26 cellular contexts compared by ENCODE assay signal in genomic region chr2:54668711-54669110, GRCh38. TPM values are rescaled to one million over a fixed set of nuclear protein-coding genes. Genes with fewer than 3 reads are reported as not detected.
DNase-seq lines count a peak whose midpoint lies in the region; ATAC-seq and TF ChIP-seq lines count a peak whose summit lies in the region.
"Had no signal": no experiment of that assay in that cellular context is flagged by ENCODE, and none has a peak within 500 bp of the region (broad histone marks: within the 10 kb centered on the region; RNA-seq: fewer than 3 reads in every experiment).

No MANE protein-coding gene starts in this region.

- no peak overlapping the region for H4K5ac ChIP-seq in mesendoderm (ENCODE audit: low read length)

- 88% methylated on average over 5 of the region's 5 CpGs for WGBS in suprapubic skin
- WGBS in mesendoderm (ENCODE audit: extremely low coverage, insufficient coverage, low lambda C conversion rate) = no CpG with 5 or more reads among the region's 5 CpGs

- no peak overlapping the region for H3K9ac ChIP-seq in mesendoderm (ENCODE audit: low read length)
- H3K9ac ChIP-seq: neural progenitor cell had no signal

- DNase-seq in Caco-2 = no peak
- no peak for DNase-seq in T-helper 17 cell
- no peak for DNase-seq in suprapubic skin (ENCODE audit: low spot score in 2 of 2)
- no peak for DNase-seq in mesendoderm
- no peak for DNase-seq in GM20000 (ENCODE audit: low spot score)
- no peak for DNase-seq in NCI-H2107 treated with DMSO at 0.1 percent for 48 hours (lab: John Stamatoyannopoulos, UW; ENCODE audit: unreplicated experiment)
- DNase-seq: activated CD4-positive, alpha-beta T cell treated with anti-CD3 and anti-CD28 coated beads for 1 hour; activated naive CD4-positive, alpha-beta T cell treated with Interleukin-2 at 50 U/mL for 16 hours; activated T-cell treated with anti-CD3 and anti-CD28 coated beads, Interleukin-2, amount 50 U/mL, for 4 hours; anterior cingulate cortex; CD4-positive, CD25-positive, alpha-beta regulatory T cell; foreskin fibroblast; H9; hippocampal formation; KBM-7; NCI-H1436 treated with DMSO at 0.1 percent for 48 hours; NCI-H2171 treated with DMSO at 0.1 percent for 48 hours; NCI-H69; SHP77; stimulated activated naive CD4-positive, alpha-beta T cell had no signal

- intact Hi-C loops in Caco-2 (cut with micrococcal nuclease; ENCODE audit: unreplicated experiment) = loop anchor here (1.0 to 10.0 kb wide), 5 partner anchors 23 to 506 kb away; no protein-coding TSS in a partner anchor

- H3K4me1 ChIP-seq in Caco-2 (peaks cover 57% of the 10 kb centered on the region), suprapubic skin (peaks cover 81% of the 10 kb centered on the region), mesendoderm (ENCODE audit: control insufficient read depth, low read depth, low read length) (no peaks in the 10 kb centered on the region)
- H3K4me1 ChIP-seq: neural progenitor cell had no signal

- H3K9me3 ChIP-seq in Caco-2 (no peaks in the 10 kb centered on the region), T-helper 17 cell (ENCODE audit: control insufficient read depth, low read length, poor library complexity, severe bottlenecking) (no peaks in the 10 kb centered on the region), suprapubic skin (no peaks in the 10 kb centered on the region)

- TF ChIP-seq CTCF in Caco-2 (IDR thresholded peaks at IDR 0.05; ENCODE audit: insufficient read depth in 1 of 2, low read depth in 1 of 2, low read length in 1 of 2, severe bottlenecking in 1 of 2, unreplicated experiment in 1 of 2) = no peak
- TF ChIP-seq CTCF in suprapubic skin (IDR thresholded peaks at IDR 0.05) = no peak
- TF ChIP-seq CTCF in GM20000 (IDR thresholded peaks at IDR 0.05; ENCODE audit: extremely low read depth, missing control alignments) = no peak

- no peak overlapping the region for H4K8ac ChIP-seq in mesendoderm (ENCODE audit: low read depth, low read length)

- peaks cover 17% of the 10 kb centered on the region for H3K36me3 ChIP-seq in Caco-2 (ENCODE audit: control insufficient read depth, insufficient read depth, low read length)
- peaks cover 34% of the 10 kb centered on the region for H3K36me3 ChIP-seq in suprapubic skin
- H3K36me3 ChIP-seq in mesendoderm (ENCODE audit: control insufficient read depth, insufficient read depth, low read length) = peaks cover 2% of the 10 kb centered on the region
- H3K36me3 ChIP-seq: neural progenitor cell had no signal

- H3K27ac ChIP-seq in layer of hippocampus (ENCODE audit: low read depth, low read length) = peak overlapping the region; percentile 83
- peak overlapping the region; percentile 72 for H3K27ac ChIP-seq in suprapubic skin
- H3K27ac ChIP-seq in mesendoderm (ENCODE audit: low read depth, low read length) = no peak overlapping the region
- H3K27ac ChIP-seq: neural progenitor cell had no signal

- H3K27ac Mint-ChIP-seq in Caco-2 (ENCODE audit: unreplicated experiment) (peak overlapping the region; percentile 76), T-helper 17 cell (peak overlapping the region; percentile 72)
- H3K27ac Mint-ChIP-seq: neural progenitor cell, progenitor cell of endocrine pancreas had no signal

- H3K9me3 Mint-ChIP-seq in Caco-2 (ENCODE audit: unreplicated experiment) = no peaks in the 10 kb centered on the region
- H3K9me3 Mint-ChIP-seq: activated T-cell treated with anti-CD3 and anti-CD28 coated beads, Interleukin-2, amount 50 U/mL, for 4 hours; CD4-positive, CD25-positive, alpha-beta regulatory T cell; H9; neural progenitor cell had no signal

- no peaks in the 10 kb centered on the region for H3K79me2 ChIP-seq in mesendoderm (ENCODE audit: control insufficient read depth, insufficient read depth, low read length)

- H3K4me3 ChIP-seq in Caco-2 (ENCODE audit: low read depth, low read length) (no peak overlapping the region), suprapubic skin (no peak overlapping the region), mesendoderm (ENCODE audit: low read length) (no peak overlapping the region)
- H3K4me3 ChIP-seq: cardiac muscle cell, neural progenitor cell, skin epidermis had no signal

- H3K27me3 Mint-ChIP-seq in Caco-2 (ENCODE audit: insufficient read depth, unreplicated experiment) (no peaks in the 10 kb centered on the region), T-helper 17 cell (no peaks in the 10 kb centered on the region)
- H3K27me3 Mint-ChIP-seq: progenitor cell of endocrine pancreas had no signal

- H2BK15ac ChIP-seq in mesendoderm (replicated peaks; ENCODE audit: low read depth) = no peak overlapping the region

- no peaks in the 10 kb centered on the region for H3K79me1 ChIP-seq in mesendoderm (ENCODE audit: low read length)

- H2BK5ac ChIP-seq in mesendoderm (ENCODE audit: low read length) = no peak overlapping the region

- H3K36me3 Mint-ChIP-seq in Caco-2 (ENCODE audit: insufficient read depth, unreplicated experiment) (peaks cover 99% of the 10 kb centered on the region), T-helper 17 cell (ENCODE audit: low read depth) (peaks cover 17% of the 10 kb centered on the region)

- no peak for ATAC-seq in T-helper 17 cell
- ATAC-seq in GM18907 (IDR thresholded peaks at IDR 0.05; ENCODE audit: unreplicated experiment) = no peak
- ATAC-seq: activated T-cell treated with anti-CD3 and anti-CD28 coated beads, Interleukin-2, amount 50 U/mL, for 4 hours had no signal

- CTCF ChIA-PET in Caco-2 (lab: Charles Lee) = interaction anchor here (0.6 kb wide), 1 partner anchor 497 kb away, joined by 5 read pairs; no protein-coding TSS in a partner anchor

- H2BK120ac ChIP-seq in mesendoderm (ENCODE audit: low read depth, low read length) = no peak overlapping the region

- no peak overlapping the region for H3K4me2 ChIP-seq in mesendoderm (ENCODE audit: low read length)
- H3K4me2 ChIP-seq: neural progenitor cell had no signal

- no peak overlapping the region for H3K23ac ChIP-seq in mesendoderm (ENCODE audit: low read length)

- H3K56ac ChIP-seq in mesendoderm (ENCODE audit: low read length) = no peak overlapping the region

- BruUV-seq in Caco-2 (replicated peaks; lab: Mats Ljungman, UMichigan) = TSS peak; percentile 89

- no peaks in the 10 kb centered on the region for H3K27me3 ChIP-seq in Caco-2 (replicated peaks; ENCODE audit: control insufficient read depth, insufficient read depth, low read length)
- H3K27me3 ChIP-seq in layer of hippocampus (ENCODE audit: control insufficient read depth, insufficient read depth, low read length) = no peaks in the 10 kb centered on the region
- H3K27me3 ChIP-seq in suprapubic skin = no peaks in the 10 kb centered on the region
- no peaks in the 10 kb centered on the region for H3K27me3 ChIP-seq in mesendoderm (ENCODE audit: insufficient read depth, low read length, poor library complexity)
- H3K27me3 ChIP-seq: cardiac muscle cell, neural progenitor cell had no signal

- H3K4ac ChIP-seq in mesendoderm (ENCODE audit: low read depth, low read length) = no peak overlapping the region

- TF ChIP-seq POLR2A in suprapubic skin (IDR thresholded peaks at IDR 0.05) = no peak

- no peak overlapping the region for H3K18ac ChIP-seq in mesendoderm (ENCODE audit: low read length)

- POLR2A ChIA-PET in Caco-2 (lab: Charles Lee) = no interaction called here

- no peak overlapping the region for H3K4me3 Mint-ChIP-seq in Caco-2 (ENCODE audit: unreplicated experiment)
- no peak overlapping the region for H3K4me3 Mint-ChIP-seq in T-helper 17 cell
- H3K4me3 Mint-ChIP-seq: activated T-cell treated with anti-CD3 and anti-CD28 coated beads, Interleukin-2, amount 50 U/mL, for 4 hours; H9; neural progenitor cell had no signal

- no peak for TF ChIP-seq EP300 in suprapubic skin (IDR thresholded peaks at IDR 0.05)

- H2AK5ac ChIP-seq in mesendoderm (ENCODE audit: low read length) = no peak overlapping the region

- H3K4me1 Mint-ChIP-seq in Caco-2 (ENCODE audit: low read depth, unreplicated experiment) (peaks cover 52% of the 10 kb centered on the region), T-helper 17 cell (peaks cover 17% of the 10 kb centered on the region)

RNA-seq across cellular contexts. Expression of gene EML6, which starts 54.8 kb away (rescaled TPM):
- total RNA-seq in Caco-2 (2022) (5.2 and 9.7 TPM in 2 replicates), T-helper 17 cell (1 to 10 TPM; 2.2 to 4.0 TPM), suprapubic skin (10 to 100 TPM in 1 of 4 donors, 1 to 10 TPM in 3; 2.3 to 15.1 (median 4.1) TPM)
- 0.34 TPM for polyA plus RNA-seq in mesendoderm (2013, experiment 1 of 2)
- polyA plus RNA-seq in mesendoderm (2013, experiment 2 of 2) = 0.32 TPM
